18 cellular contexts compared by ENCODE assay signal in genomic region chr4:114417214-114417613, GRCh38.
DNase-seq lines count a peak whose midpoint lies in the region; FAIRE-seq and TF ChIP-seq lines count a peak whose summit lies in the region.
"Had no signal": no experiment of that assay in that cellular context is flagged by ENCODE, and none has a peak within 500 bp of the region (broad histone marks: within the 10 kb centered on the region; RNA-seq: fewer than 3 reads in every experiment).

No MANE protein-coding gene starts in this region.

- no peaks in the 10 kb centered on the region for H3K4me1 ChIP-seq in right atrium auricular region
- H3K4me1 ChIP-seq: adrenal gland, SJCRH30 had no signal

- H3K4me3 Mint-ChIP-seq in nephron = no peak overlapping the region
- H3K4me3 Mint-ChIP-seq: activated T-cell treated with anti-CD3 and anti-CD28 coated beads, Interleukin-2, amount 50 U/mL, for 24 hours; CD4-positive, CD25-positive, alpha-beta regulatory T cell; naive B cell had no signal

- H3K27ac ChIP-seq in VCaP (no peak overlapping the region), right atrium auricular region (no peak overlapping the region)
- H3K27ac ChIP-seq: adrenal gland, SJCRH30 had no signal

- TF ChIP-seq CTCF in GM13977 (IDR thresholded peaks at IDR 0.05; ENCODE audit: extremely low read depth, insufficient read depth, missing control alignments) = no peak
- TF ChIP-seq CTCF in VCaP (conservative IDR thresholded peaks at IDR 0.05) = peak; percentile 64
- peak in 2 of 3 experiments; percentile 28 to 49 for TF ChIP-seq CTCF in nephron (IDR thresholded peaks at IDR 0.05; ENCODE audit: unreplicated experiment in 3 of 3)
- TF ChIP-seq CTCF in right atrium auricular region (IDR thresholded peaks at IDR 0.05) = no peak

- FAIRE-seq in GM19239 (lab: Jason Lieb, UNC) = no peak

- no peaks in the 10 kb centered on the region for H3K4me1 Mint-ChIP-seq in nephron
- H3K4me1 Mint-ChIP-seq: CD4-positive, CD25-positive, alpha-beta regulatory T cell; naive B cell had no signal

- H3K27me3 ChIP-seq in right atrium auricular region = no peaks in the 10 kb centered on the region
- H3K27me3 ChIP-seq: adrenal gland, SJCRH30 had no signal

- H3K36me3 Mint-ChIP-seq in nephron (ENCODE audit: low read depth) = peaks cover 5% of the 10 kb centered on the region
- H3K36me3 Mint-ChIP-seq: CD4-positive, CD25-positive, alpha-beta regulatory T cell; naive B cell had no signal

- no peaks in the 10 kb centered on the region for H3K27me3 Mint-ChIP-seq in nephron (ENCODE audit: low read depth)
- H3K27me3 Mint-ChIP-seq: CD4-positive, CD25-positive, alpha-beta regulatory T cell had no signal

- H3K36me3 ChIP-seq in right atrium auricular region = no peaks in the 10 kb centered on the region
- H3K36me3 ChIP-seq: adrenal gland, SJCRH30 had no signal

- H3K4me3 ChIP-seq in right atrium auricular region = no peak overlapping the region
- H3K4me3 ChIP-seq: adrenal gland, SJCRH30 had no signal

- peaks cover 8% of the 10 kb centered on the region for H3K9me3 Mint-ChIP-seq in nephron

- no peak overlapping the region for H3K27ac Mint-ChIP-seq in nephron
- H3K27ac Mint-ChIP-seq: activated T-cell treated with anti-CD3 and anti-CD28 coated beads, Interleukin-2, amount 50 U/mL, for 24 hours; CD4-positive, CD25-positive, alpha-beta regulatory T cell; naive B cell had no signal

- in situ Hi-C loops in GM13977 (cut with MboI; ENCODE audit: low pct_unique_long_range_greater_than_20kb, low sequenced_read_pairs, unreplicated experiment) = no loop called here

- H3K9me3 ChIP-seq in right atrium auricular region = no peaks in the 10 kb centered on the region
- H3K9me3 ChIP-seq: adrenal gland, SJCRH30 had no signal

- peak; percentile 7 for DNase-seq in GM13977 (ENCODE audit: low spot score)
- peak; percentile 45 for DNase-seq in NCI-H146 (lab: John Stamatoyannopoulos, UW)
- DNase-seq in stimulated activated CD4-positive, alpha-beta T cell treated with anti-CD3 and anti-CD28 coated beads, Interleukin-1b, Interleukin-23, amount 100 ng/mL, for 48 hours = no peak
- DNase-seq in NK-92 (lab: John Stamatoyannopoulos, UW; ENCODE audit: unreplicated experiment) = no peak
- no peak for DNase-seq in right atrium auricular region (ENCODE audit: low spot score)
- no peak for DNase-seq in GM19239 (ENCODE audit: insufficient read length, low spot score)
- DNase-seq: activated CD4-positive, CD25-positive, alpha-beta regulatory T cell; activated T-cell treated with anti-CD3 and anti-CD28 coated beads, Interleukin-2, amount 50 U/mL, for 24 hours; adrenal gland; CD4-positive, CD25-positive, alpha-beta regulatory T cell; dermis blood vessel endothelial cell; kidney glomerular epithelial cell; naive B cell; NCI-H446; substantia nigra had no signal

Comparison
In these comparisons a context has a peak if more than half of its experiments do, and no peak if none do; other contexts are left out.
1. DNase-seq: peak in GM13977 (single experiment) and NCI-H146 (single experiment); none in stimulated activated CD4-positive, alpha-beta T cell treated with anti-CD3 and anti-CD28 coated beads, Interleukin-1b, Interleukin-23, amount 100 ng/mL, for 48 hours (single experiment), NK-92 (single experiment), right atrium auricular region (single experiment) and GM19239 (single experiment).
2. CTCF ChIP-seq: peak in VCaP (single experiment) and nephron (2 of 3); none in GM13977 (single experiment) and right atrium auricular region (0 of 2).